1 cellular context compared by ENCODE assay signal in the genomic region with DNA sequence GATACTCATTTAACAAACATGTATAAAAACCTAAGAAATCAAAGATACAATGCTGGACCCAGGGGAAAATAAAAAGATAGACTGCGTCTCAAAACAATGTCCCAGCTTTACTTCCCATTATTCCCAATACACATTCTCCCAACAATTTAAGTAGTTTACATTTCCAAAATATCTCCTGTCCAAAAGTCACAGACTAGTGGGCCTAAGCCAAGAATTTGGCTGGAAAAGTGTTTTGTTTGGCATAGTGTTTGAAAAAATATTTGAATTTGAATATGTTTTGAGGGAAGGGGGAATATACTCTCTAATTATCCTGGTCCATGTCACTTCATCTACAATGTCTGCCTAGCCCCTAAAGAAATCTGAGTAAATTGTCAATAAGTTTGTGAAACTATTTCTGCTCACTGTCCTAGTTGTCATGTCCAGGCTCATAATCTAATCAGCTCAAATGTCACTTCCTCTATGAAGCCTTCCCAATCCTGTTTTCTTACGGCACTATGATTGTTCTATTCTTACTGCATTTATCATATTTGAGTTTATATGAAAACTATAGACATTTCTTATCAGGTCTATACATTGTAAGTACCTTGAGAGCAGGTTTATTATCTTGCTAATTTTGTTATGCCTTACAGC.
TF ChIP-seq lines count a peak whose summit lies in the region.

No MANE protein-coding gene starts in this region.

TF ChIP-seq in GM23338, 12 proteins besides CTCF, POLR2A, EP300 and RAD21 (continued from another document):
- TF ChIP-seq, protein P1, sequence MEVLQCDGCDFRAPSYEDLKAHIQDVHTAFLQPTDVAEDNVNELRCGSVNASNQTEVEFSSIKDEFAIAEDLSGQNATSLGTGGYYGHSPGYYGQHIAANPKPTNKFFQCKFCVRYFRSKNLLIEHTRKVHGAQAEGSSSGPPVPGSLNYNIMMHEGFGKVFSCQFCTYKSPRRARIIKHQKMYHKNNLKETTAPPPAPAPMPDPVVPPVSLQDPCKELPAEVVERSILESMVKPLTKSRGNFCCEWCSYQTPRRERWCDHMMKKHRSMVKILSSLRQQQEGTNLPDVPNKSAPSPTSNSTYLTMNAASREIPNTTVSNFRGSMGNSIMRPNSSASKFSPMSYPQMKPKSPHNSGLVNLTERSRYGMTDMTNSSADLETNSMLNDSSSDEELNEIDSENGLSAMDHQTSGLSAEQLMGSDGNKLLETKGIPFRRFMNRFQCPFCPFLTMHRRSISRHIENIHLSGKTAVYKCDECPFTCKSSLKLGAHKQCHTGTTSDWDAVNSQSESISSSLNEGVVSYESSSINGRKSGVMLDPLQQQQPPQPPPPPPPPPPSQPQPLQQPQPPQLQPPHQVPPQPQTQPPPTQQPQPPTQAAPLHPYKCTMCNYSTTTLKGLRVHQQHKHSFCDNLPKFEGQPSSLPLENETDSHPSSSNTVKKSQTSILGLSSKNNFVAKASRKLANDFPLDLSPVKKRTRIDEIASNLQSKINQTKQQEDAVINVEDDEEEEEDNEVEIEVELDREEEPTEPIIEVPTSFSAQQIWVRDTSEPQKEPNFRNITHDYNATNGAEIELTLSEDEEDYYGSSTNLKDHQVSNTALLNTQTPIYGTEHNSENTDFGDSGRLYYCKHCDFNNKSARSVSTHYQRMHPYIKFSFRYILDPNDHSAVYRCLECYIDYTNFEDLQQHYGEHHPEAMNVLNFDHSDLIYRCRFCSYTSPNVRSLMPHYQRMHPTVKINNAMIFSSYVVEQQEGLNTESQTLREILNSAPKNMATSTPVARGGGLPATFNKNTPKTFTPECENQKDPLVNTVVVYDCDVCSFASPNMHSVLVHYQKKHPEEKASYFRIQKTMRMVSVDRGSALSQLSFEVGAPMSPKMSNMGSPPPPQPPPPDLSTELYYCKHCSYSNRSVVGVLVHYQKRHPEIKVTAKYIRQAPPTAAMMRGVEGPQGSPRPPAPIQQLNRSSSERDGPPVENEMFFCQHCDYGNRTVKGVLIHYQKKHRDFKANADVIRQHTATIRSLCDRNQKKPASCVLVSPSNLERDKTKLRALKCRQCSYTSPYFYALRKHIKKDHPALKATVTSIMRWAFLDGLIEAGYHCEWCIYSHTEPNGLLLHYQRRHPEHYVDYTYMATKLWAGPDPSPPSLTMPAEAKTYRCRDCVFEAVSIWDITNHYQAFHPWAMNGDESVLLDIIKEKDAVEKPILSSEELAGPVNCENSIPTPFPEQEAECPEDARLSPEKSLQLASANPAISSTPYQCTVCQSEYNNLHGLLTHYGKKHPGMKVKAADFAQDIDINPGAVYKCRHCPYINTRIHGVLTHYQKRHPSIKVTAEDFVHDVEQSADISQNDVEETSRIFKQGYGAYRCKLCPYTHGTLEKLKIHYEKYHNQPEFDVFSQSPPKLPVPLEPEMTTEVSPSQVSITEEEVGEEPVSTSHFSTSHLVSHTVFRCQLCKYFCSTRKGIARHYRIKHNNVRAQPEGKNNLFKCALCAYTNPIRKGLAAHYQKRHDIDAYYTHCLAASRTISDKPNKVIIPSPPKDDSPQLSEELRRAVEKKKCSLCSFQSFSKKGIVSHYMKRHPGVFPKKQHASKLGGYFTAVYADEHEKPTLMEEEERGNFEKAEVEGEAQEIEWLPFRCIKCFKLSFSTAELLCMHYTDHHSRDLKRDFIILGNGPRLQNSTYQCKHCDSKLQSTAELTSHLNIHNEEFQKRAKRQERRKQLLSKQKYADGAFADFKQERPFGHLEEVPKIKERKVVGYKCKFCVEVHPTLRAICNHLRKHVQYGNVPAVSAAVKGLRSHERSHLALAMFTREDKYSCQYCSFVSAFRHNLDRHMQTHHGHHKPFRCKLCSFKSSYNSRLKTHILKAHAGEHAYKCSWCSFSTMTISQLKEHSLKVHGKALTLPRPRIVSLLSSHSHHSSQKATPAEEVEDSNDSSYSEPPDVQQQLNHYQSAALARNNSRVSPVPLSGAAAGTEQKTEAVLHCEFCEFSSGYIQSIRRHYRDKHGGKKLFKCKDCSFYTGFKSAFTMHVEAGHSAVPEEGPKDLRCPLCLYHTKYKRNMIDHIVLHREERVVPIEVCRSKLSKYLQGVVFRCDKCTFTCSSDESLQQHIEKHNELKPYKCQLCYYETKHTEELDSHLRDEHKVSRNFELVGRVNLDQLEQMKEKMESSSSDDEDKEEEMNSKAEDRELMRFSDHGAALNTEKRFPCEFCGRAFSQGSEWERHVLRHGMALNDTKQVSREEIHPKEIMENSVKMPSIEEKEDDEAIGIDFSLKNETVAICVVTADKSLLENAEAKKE (CRISPR knock-in tag; IDR thresholded peaks at IDR 0.05), result no peak
- TF ChIP-seq EZH2 (IDR thresholded peaks at IDR 0.05; ENCODE audit: low read depth, unreplicated experiment) (no peak), STAT1 (IDR thresholded peaks at IDR 0.05; ENCODE audit: unreplicated experiment) (no peak)
